In the genomic region with DNA sequence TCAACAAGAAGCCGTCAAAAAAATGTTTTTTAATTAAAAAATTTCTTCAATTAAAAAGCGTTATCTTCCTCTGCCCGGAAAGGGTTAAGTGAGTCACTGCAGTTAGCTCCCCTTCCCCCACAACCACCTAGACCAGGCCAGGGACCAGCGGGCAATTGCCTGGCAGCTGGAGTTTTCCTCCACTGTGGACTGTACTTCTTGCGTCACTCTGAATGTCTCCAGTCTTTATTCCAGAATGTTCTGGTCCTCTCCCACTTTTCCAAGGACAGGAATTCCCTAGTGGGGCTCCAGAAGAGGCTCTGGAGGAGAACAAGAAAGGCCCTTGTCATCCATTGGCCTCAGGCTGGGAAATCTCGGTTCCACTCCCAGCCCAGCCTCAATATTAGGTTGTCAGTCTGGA, we compare ENCODE assay signal across 12 cellular contexts.
DNase-seq lines count a peak whose midpoint lies in the region; ATAC-seq and TF ChIP-seq lines count a peak whose summit lies in the region.
"Had no signal": no experiment of that assay in that cellular context is flagged by ENCODE, and none has a peak within 500 bp of the region (broad histone marks: within the 10 kb centered on the region; RNA-seq: fewer than 3 reads in every experiment).

No MANE protein-coding gene starts in this region.

- no peak overlapping the region for H2AK5ac ChIP-seq in neuronal stem cell (ENCODE audit: low read depth, low read length)

- no peak overlapping the region for H4K91ac ChIP-seq in neuronal stem cell (ENCODE audit: low read depth, low read length, poor library complexity)

- H3K23ac ChIP-seq in neuronal stem cell (ENCODE audit: low read depth, low read length, poor library complexity), result no peak overlapping the region

- H3K4ac ChIP-seq in neuronal stem cell (ENCODE audit: low read length), result no peak overlapping the region

- H2BK5ac ChIP-seq in neuronal stem cell (ENCODE audit: low read length), result no peak overlapping the region

- H3K9me3 Mint-ChIP-seq in activated T-cell treated with anti-CD3 and anti-CD28 coated beads, Interleukin-2, amount 50 U/mL, for 72 hours, result no peaks in the 10 kb centered on the region
- H3K9me3 Mint-ChIP-seq: CD4-positive, alpha-beta T cell had no signal

- H3K9me3 ChIP-seq in neuronal stem cell (replicated peaks in 1 of 2; ENCODE audit: control insufficient read depth in 2 of 2, insufficient read depth in 1 of 2, low read depth in 1 of 2, low read length in 2 of 2), result peaks cover 2 to 9% of the 10 kb centered on the region in 2 donors

- peaks cover 2% of the 10 kb centered on the region in 2 donors for H3K4me1 ChIP-seq in neuronal stem cell (ENCODE audit: control insufficient read depth in 2 of 2, insufficient read depth in 1 of 2, low read depth in 1 of 2, low read length in 2 of 2)

- peaks cover 15% of the 10 kb centered on the region for H3K4me1 Mint-ChIP-seq in activated T-cell treated with anti-CD3 and anti-CD28 coated beads, Interleukin-2, amount 50 U/mL, for 72 hours (ENCODE audit: low read depth)

- no peak overlapping the region for H4K8ac ChIP-seq in neuronal stem cell (ENCODE audit: low read depth, low read length)

- WGBS in neuronal stem cell (ENCODE audit: extremely low coverage in 2 of 2, insufficient read length in 2 of 2, insufficient replicate concordance in 1 of 2), 2 donors, result no CpG with 5 or more reads among the region's 6 CpGs

- no peak overlapping the region for H3K4me3 ChIP-seq in neuronal stem cell (ENCODE audit: low read length in 2 of 2)

- peaks cover 0 to 13% of the 10 kb centered on the region in 2 donors for H3K36me3 Mint-ChIP-seq in activated T-cell treated with anti-CD3 and anti-CD28 coated beads, Interleukin-2, amount 50 U/mL, for 72 hours (ENCODE audit: insufficient read depth in 2 of 2)

- H3K4me2 ChIP-seq in neuronal stem cell (ENCODE audit: insufficient read depth, low read length, poor library complexity, severe bottlenecking), result no peak overlapping the region

- no peak overlapping the region for H2BK120ac ChIP-seq in neuronal stem cell (ENCODE audit: low read depth, low read length)

- CTCF ChIA-PET in RWPE1 (lab: Yijun Ruan, JAX), result interaction anchor here (0.6 kb wide), 1 partner anchor 318 kb away, joined by 3 read pairs; no protein-coding TSS in a partner anchor

- ATAC-seq in activated T-cell treated with anti-CD3 and anti-CD28 coated beads, Interleukin-2, amount 50 U/mL, for 72 hours (replicated peaks in 1 of 2), result no peak
- ATAC-seq in HG03095 (IDR thresholded peaks at IDR 0.05; ENCODE audit: unreplicated experiment), result no peak

- no peak overlapping the region for H2AFZ ChIP-seq in neuronal stem cell (ENCODE audit: low read length)

- peak overlapping the region; percentile 79 for H3K18ac ChIP-seq in neuronal stem cell (ENCODE audit: low read length)

- H3K27ac ChIP-seq in RWPE1, result peak overlapping the region; percentile 31
- H3K27ac ChIP-seq in neuronal stem cell (replicated peaks; ENCODE audit: low read length), result no peak overlapping the region

- peaks cover 0 to 2% (median 0%) of the 10 kb centered on the region in 3 experiments for H3K27me3 ChIP-seq in neuronal stem cell (ENCODE audit: control insufficient read depth in 3 of 3, insufficient read depth in 3 of 3, low read depth in 1 of 3, low read length in 3 of 3)

- DNase-seq in ELR (ENCODE audit: low read depth) (peak; percentile 50), RWPE1 (ENCODE audit: low spot score) (peak; percentile 41), fibroblast of peridontal ligament (ENCODE audit: extremely low read depth) (peak; percentile 48), neuronal stem cell (ENCODE audit: low spot score) (no peak), AG08396 (ENCODE audit: low spot score) (no peak)
- DNase-seq in activated T-cell treated with anti-CD3 and anti-CD28 coated beads, Interleukin-2, amount 50 U/mL, for 72 hours, result no peak
- DNase-seq in activated T-cell treated with anti-CD3 and anti-CD28 coated beads, Interleukin-2, amount 50 U/mL, for 1 hour, result no peak
- DNase-seq: activated CD4-positive, CD25-positive, alpha-beta regulatory T cell; CD4-positive, alpha-beta T cell; NCI-H1105 treated with DMSO at 0.1 percent for 48 hours; NCI-H510A had no signal

- H2BK12ac ChIP-seq in neuronal stem cell (ENCODE audit: low read length), result no peak overlapping the region

- no peak overlapping the region for H3K27ac Mint-ChIP-seq in activated T-cell treated with anti-CD3 and anti-CD28 coated beads, Interleukin-2, amount 50 U/mL, for 72 hours
- H3K27ac Mint-ChIP-seq: CD4-positive, alpha-beta T cell had no signal

- no peak for TF ChIP-seq CTCF in RWPE1 (conservative IDR thresholded peaks at IDR 0.05; ENCODE audit: low read depth)

- H3K14ac ChIP-seq in neuronal stem cell (ENCODE audit: low read length), result no peak overlapping the region

- no peak overlapping the region for H2BK15ac ChIP-seq in neuronal stem cell (ENCODE audit: low read length)

- no peak overlapping the region for H3K4me3 Mint-ChIP-seq in activated T-cell treated with anti-CD3 and anti-CD28 coated beads, Interleukin-2, amount 50 U/mL, for 72 hours
- H3K4me3 Mint-ChIP-seq: CD4-positive, alpha-beta T cell had no signal

- H3K27me3 Mint-ChIP-seq in activated T-cell treated with anti-CD3 and anti-CD28 coated beads, Interleukin-2, amount 50 U/mL, for 72 hours (ENCODE audit: low read depth), result no peaks in the 10 kb centered on the region
- H3K27me3 Mint-ChIP-seq: CD4-positive, alpha-beta T cell had no signal

- POLR2A ChIA-PET in RWPE1 (lab: Yijun Ruan, JAX; ENCODE audit: low non-redundant PET), result no interaction called here

- H3K79me1 ChIP-seq in neuronal stem cell (ENCODE audit: low read depth, low read length), result no peaks in the 10 kb centered on the region

- no peak overlapping the region for H3K9ac ChIP-seq in neuronal stem cell (ENCODE audit: low read depth, low read length, poor library complexity)

- peaks cover 0 to 19% of the 10 kb centered on the region in 2 donors for H3K36me3 ChIP-seq in neuronal stem cell (replicated peaks in 1 of 2; ENCODE audit: control insufficient read depth in 2 of 2, insufficient read depth in 2 of 2, low read length in 2 of 2)

Comparison
In these comparisons a context has a peak if more than half of its experiments do, and no peak if none do; other contexts are left out.
1. DNase-seq: peak in ELR (single experiment), RWPE1 (single experiment) and fibroblast of peridontal ligament (single experiment); none in neuronal stem cell (single experiment), activated T-cell treated with anti-CD3 and anti-CD28 coated beads, Interleukin-2, amount 50 U/mL, for 72 hours (0 of 2), AG08396 (single experiment) and activated T-cell treated with anti-CD3 and anti-CD28 coated beads, Interleukin-2, amount 50 U/mL, for 1 hour (single experiment).